Comparison of ENCODE assay signal across 19 cellular contexts in the genomic region with DNA sequence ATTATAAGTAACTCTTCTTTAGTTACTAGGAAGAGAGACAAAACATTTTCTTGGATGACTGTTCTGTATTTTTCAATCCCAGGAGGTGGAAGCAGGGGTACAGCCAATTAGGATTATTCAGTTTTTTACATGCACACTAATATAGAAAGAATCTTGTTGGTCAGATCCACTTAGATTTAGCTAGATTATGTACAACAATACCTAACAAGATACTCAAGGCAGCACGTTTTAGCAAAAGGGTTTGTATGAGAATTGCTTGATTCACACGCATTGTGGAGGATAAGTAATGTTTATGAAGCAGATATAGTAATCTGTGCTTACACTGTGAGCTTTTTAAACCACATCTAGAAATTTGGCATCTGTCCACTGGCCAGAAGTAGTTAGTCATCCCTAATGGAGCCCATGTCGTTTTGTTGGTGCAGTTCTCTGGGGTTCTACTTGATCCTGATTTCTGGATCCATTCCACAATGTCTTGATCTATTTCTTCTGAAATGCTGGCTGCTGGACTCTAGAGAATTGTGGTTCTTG.
DNase-seq lines count a peak whose midpoint lies in the region; ATAC-seq and TF ChIP-seq lines count a peak whose summit lies in the region.
"Had no signal": no experiment of that assay in that cellular context is flagged by ENCODE, and none has a peak within 500 bp of the region (broad histone marks: within the 10 kb centered on the region; RNA-seq: fewer than 3 reads in every experiment).

No MANE protein-coding gene starts in this region.

- intact Hi-C loops in left ventricle myocardium superior (cut with micrococcal nuclease) = no loop called here
- intact Hi-C loops in PC-9 (cut with micrococcal nuclease; ENCODE audit: unreplicated experiment) = loop anchor here (10.0 kb wide), 1 partner anchor 60 kb away; no protein-coding TSS in a partner anchor
- intact Hi-C loops in Calu3 (cut with micrococcal nuclease; ENCODE audit: unreplicated experiment) = no loop called here

- no peak overlapping the region for H3K4me3 ChIP-seq in PC-9
- H3K4me3 ChIP-seq: gastroesophageal sphincter, smooth muscle cell, suprapubic skin had no signal

- no peak overlapping the region for H3K4me2 ChIP-seq in PC-9
- H3K4me2 ChIP-seq: KMS-11 had no signal

- H3K36me3 ChIP-seq in PC-9 (ENCODE audit: low read depth) = no peaks in the 10 kb centered on the region
- H3K36me3 ChIP-seq: gastroesophageal sphincter, suprapubic skin had no signal

- no peaks in the 10 kb centered on the region for H3K36me3 Mint-ChIP-seq in Calu3 (ENCODE audit: insufficient read depth, unreplicated experiment)
- no peaks in the 10 kb centered on the region for H3K36me3 Mint-ChIP-seq in type B pancreatic cell
- H3K36me3 Mint-ChIP-seq: activated naive CD8-positive, alpha-beta T cell; CD8-positive, alpha-beta memory T cell had no signal

- peaks cover 3% of the 10 kb centered on the region; the same call in 1 of the 2 replicates for H3K9me3 ChIP-seq in PC-9 (ENCODE audit: insufficient read depth, low read depth)
- H3K9me3 ChIP-seq: gastroesophageal sphincter, suprapubic skin had no signal

- ATAC-seq in left ventricle myocardium superior = peak; percentile 68
- ATAC-seq: activated CD8-positive, alpha-beta T cell treated with anti-CD3 and anti-CD28 coated beads for 36 hours; gastroesophageal sphincter had no signal

- H3K9me3 Mint-ChIP-seq in Calu3 (ENCODE audit: low read depth, unreplicated experiment) (peaks cover 2% of the 10 kb centered on the region), type B pancreatic cell (no peaks in the 10 kb centered on the region)

- H3K4me1 ChIP-seq in PC-9 (replicated peaks; ENCODE audit: insufficient read depth) = no peaks in the 10 kb centered on the region
- H3K4me1 ChIP-seq: gastroesophageal sphincter, parathyroid adenoma, suprapubic skin had no signal

- no peaks in the 10 kb centered on the region; the same call in 1 of the 2 replicates for H4K20me1 ChIP-seq in PC-9 (ENCODE audit: insufficient read depth)

- H3K27ac Mint-ChIP-seq in Calu3 (ENCODE audit: unreplicated experiment) = no peak overlapping the region
- H3K27ac Mint-ChIP-seq in type B pancreatic cell = no peak overlapping the region
- H3K27ac Mint-ChIP-seq: activated CD8-positive, alpha-beta T cell treated with anti-CD3 and anti-CD28 coated beads for 36 hours; activated naive CD8-positive, alpha-beta T cell; CD8-positive, alpha-beta memory T cell had no signal

- no peaks in the 10 kb centered on the region for H3K9me2 ChIP-seq in PC-9 (ENCODE audit: insufficient read depth)

- BruUV-seq in PC-9 (replicated peaks; lab: Mats Ljungman, UMichigan) = no TSS peak
- no TSS peak for BruUV-seq in Calu3 (replicated peaks; lab: Mats Ljungman, UMichigan)

- DNase-seq in Daoy (ENCODE audit: low read depth) (peak; percentile 75), HT1080 (ENCODE audit: low read depth) (peak; percentile 43), astrocyte of the hippocampus (ENCODE audit: low read depth, low spot score) (peak; percentile 82), left ventricle myocardium superior (no peak), activated gamma-delta T cell (lab: John Stamatoyannopoulos, UW) (no peak), PC-9 (no peak), Calu3 (no peak), type B pancreatic cell (ENCODE audit: extremely low spot score, unreplicated experiment) (no peak)
- DNase-seq: activated CD8-positive, alpha-beta T cell treated with anti-CD3 and anti-CD28 coated beads for 36 hours; activated T-cell treated with anti-CD3 and anti-CD28 coated beads, Interleukin-2, amount 50 U/mL, for 48 hours; CD8-positive, alpha-beta memory T cell; GOT3; NCI-H1105 treated with DMSO at 0.1 percent for 48 hours had no signal

- no peak for TF ChIP-seq CTCF in PC-9 (conservative IDR thresholded peaks at IDR 0.05)
- TF ChIP-seq CTCF in Calu3 (IDR thresholded peaks at IDR 0.05; ENCODE audit: unreplicated experiment) = no peak
- no peak for TF ChIP-seq CTCF in type B pancreatic cell (conservative IDR thresholded peaks at IDR 0.05)

- H3K27me3 Mint-ChIP-seq in Calu3 (ENCODE audit: unreplicated experiment) (no peaks in the 10 kb centered on the region), type B pancreatic cell (peaks cover 2% of the 10 kb centered on the region)
- H3K27me3 Mint-ChIP-seq: activated CD8-positive, alpha-beta T cell treated with anti-CD3 and anti-CD28 coated beads for 36 hours; activated naive CD8-positive, alpha-beta T cell had no signal

- H3K27ac ChIP-seq in PC-9 = no peak overlapping the region
- H3K27ac ChIP-seq: KMS-11, parathyroid adenoma, suprapubic skin had no signal

- no peaks in the 10 kb centered on the region for H3K79me2 ChIP-seq in PC-9 (ENCODE audit: low read depth)
- H3K79me2 ChIP-seq: parathyroid adenoma had no signal

- H2AFZ ChIP-seq in PC-9 = no peak overlapping the region
- H2AFZ ChIP-seq: parathyroid adenoma had no signal

- no peaks in the 10 kb centered on the region for H3K27me3 ChIP-seq in PC-9 (ENCODE audit: insufficient read depth, low read depth)
- H3K27me3 ChIP-seq: gastroesophageal sphincter, suprapubic skin had no signal

- H3F3A ChIP-seq in PC-9 (ENCODE audit: insufficient read depth, low read depth) = no peaks in the 10 kb centered on the region

- POLR2A ChIA-PET in PC-9 (lab: Charles Lee; ENCODE audit: unreplicated experiment) = no interaction called here

- H3K4me1 Mint-ChIP-seq in Calu3 (ENCODE audit: low read depth, unreplicated experiment) (no peaks in the 10 kb centered on the region), type B pancreatic cell (ENCODE audit: unreplicated experiment) (no peaks in the 10 kb centered on the region)
- H3K4me1 Mint-ChIP-seq: CD8-positive, alpha-beta memory T cell had no signal

- H3K4me3 Mint-ChIP-seq in Calu3 (ENCODE audit: low read depth, unreplicated experiment) = no peak overlapping the region
- H3K4me3 Mint-ChIP-seq in type B pancreatic cell = no peak overlapping the region
- H3K4me3 Mint-ChIP-seq: activated CD8-positive, alpha-beta T cell treated with anti-CD3 and anti-CD28 coated beads for 36 hours; activated naive CD8-positive, alpha-beta T cell; CD8-positive, alpha-beta memory T cell had no signal

- CTCF ChIA-PET in PC-9 (lab: Charles Lee) = no interaction called here
- CTCF ChIA-PET in Calu3 (lab: Charles Lee) = no interaction called here

Comparison
In these comparisons a context has a peak if more than half of its experiments do, and no peak if none do; other contexts are left out.
1. DNase-seq: peak in Daoy (single experiment), HT1080 (single experiment) and astrocyte of the hippocampus (single experiment); none in left ventricle myocardium superior (single experiment), activated gamma-delta T cell (single experiment), PC-9 (0 of 2), Calu3 (single experiment) and type B pancreatic cell (single experiment).